ENCODE assay signal across 1 cellular context in the genomic region with DNA sequence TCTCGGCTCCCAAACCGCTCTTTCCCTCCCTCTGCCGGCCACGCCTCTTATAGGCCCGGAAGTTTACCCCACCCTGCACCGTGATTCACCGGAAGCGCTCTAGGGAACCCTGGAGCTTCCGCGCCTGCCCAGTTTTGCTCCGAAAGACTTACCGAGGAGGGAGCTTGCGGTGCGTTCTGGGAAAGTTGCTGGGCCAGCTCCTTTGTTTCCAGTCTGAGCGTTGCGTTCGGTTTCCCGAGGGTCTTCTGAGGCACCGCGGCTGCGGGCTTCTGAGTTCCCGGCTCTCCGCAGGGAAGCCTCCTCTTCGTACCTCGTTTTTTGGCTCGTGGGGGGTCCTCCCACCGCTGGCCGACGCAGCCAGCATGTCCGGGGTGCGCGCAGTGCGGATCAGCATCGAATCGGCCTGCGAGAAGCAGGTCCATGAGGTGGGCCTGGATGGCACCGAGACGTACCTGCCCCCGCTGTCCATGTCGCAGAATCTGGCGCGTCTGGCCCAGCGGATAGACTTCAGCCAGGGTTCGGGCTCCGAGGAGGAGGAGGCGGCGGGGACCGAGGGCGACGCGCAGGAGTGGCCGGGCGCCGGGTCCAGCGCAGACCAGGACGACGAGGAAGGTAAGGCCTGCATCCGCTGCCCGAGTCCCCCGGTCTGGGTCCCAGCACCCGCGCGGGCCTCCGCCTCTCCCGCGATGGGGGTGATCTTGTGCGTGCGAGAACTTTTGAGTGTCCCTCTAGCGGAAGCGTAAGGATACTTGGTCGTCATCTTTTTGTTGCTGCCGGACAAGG.
TF ChIP-seq lines count a peak whose summit lies in the region.

MED17 (plus strand) TSS at position 131 of the 783 bp plus-strand sequence; CDS start at position 363, 232 bp downstream.

TF ChIP-seq in K562, 482 proteins besides CTCF, POLR2A, EP300 and RAD21 (continued from another document and continues in another):
- TF ChIP-seq ETS1 (conservative IDR thresholded peaks at IDR 0.05; ENCODE audit: control insufficient read depth, low read depth, low read length) (no peak; the same call in 1 of the 2 replicates), ELF1 (tag; IDR thresholded peaks at IDR 0.05) (peak; percentile 77), C11orf30 (IDR thresholded peaks at IDR 0.05; ENCODE audit: low read depth) (no peak), CEBPZ (IDR thresholded peaks at IDR 0.05; ENCODE audit: borderline replicate concordance, low read depth, low read length) (no peak), CHD4 (IDR thresholded peaks at IDR 0.05; ENCODE audit: insufficient read depth, insufficient replicate concordance, low read depth, low read length, poor library complexity, severe bottlenecking) (no peak), ZNF740 (CRISPR knock-in tag; IDR thresholded peaks at IDR 0.05) (peak; percentile 80), ZNF740 (tag; IDR thresholded peaks at IDR 0.05) (no peak; a peak in 1 of 4 replicates), TRIM24 (IDR thresholded peaks at IDR 0.05) (no peak), STAG1 (CRISPR knock-in tag; IDR thresholded peaks at IDR 0.05; ENCODE audit: borderline replicate concordance) (no peak), NFE2 (IDR thresholded peaks at IDR 0.05; ENCODE audit: low read depth) (0 out of 2 replicates have a peak, but pooled peaks have one; percentile 1), ILK (tag; IDR thresholded peaks at IDR 0.05; ENCODE audit: borderline replicate concordance, low read depth) (no peak), PCBP2 (IDR thresholded peaks at IDR 0.05; ENCODE audit: low read depth, low read length, poor library complexity, severe bottlenecking) (no peak), ZBTB2 (IDR thresholded peaks at IDR 0.05) (no peak), ZNF780A (CRISPR knock-in tag; IDR thresholded peaks at IDR 0.05) (no peak), SREBF2 (CRISPR knock-in tag; IDR thresholded peaks at IDR 0.05) (no peak), NBN (IDR thresholded peaks at IDR 0.05; ENCODE audit: low read depth) (no peak), ZNF449 (CRISPR knock-in tag; IDR thresholded peaks at IDR 0.05) (no peak), IRF2 (CRISPR knock-in tag; IDR thresholded peaks at IDR 0.05) (no peak), ZC3H8 (IDR thresholded peaks at IDR 0.05) (no peak), SMARCA4 (IDR thresholded peaks at IDR 0.05) (0 out of 2 replicates have a peak, but pooled peaks have one; percentile 12), NFIC (IDR thresholded peaks at IDR 0.05) (no peak), NFIX (CRISPR knock-in tag; IDR thresholded peaks at IDR 0.05; ENCODE audit: low read depth) (no peak), TAF9B (IDR thresholded peaks at IDR 0.05; ENCODE audit: partially characterized antibody) (peak; percentile 79), ZNF507 (tag; conservative IDR thresholded peaks at IDR 0.05) (no peak), MBD2 (IDR thresholded peaks at IDR 0.05; ENCODE audit: borderline replicate concordance, low read depth) (peak; percentile 69; the same call in 1 of the 2 replicates), ZNF280A (IDR thresholded peaks at IDR 0.05; ENCODE audit: low read depth, partially characterized antibody) (no peak), ATF1 (CRISPR knock-in tag; IDR thresholded peaks at IDR 0.05) (no peak), ATF1 (tag; IDR thresholded peaks at IDR 0.05) (peak; percentile 71)
- TF ChIP-seq, protein P1, sequence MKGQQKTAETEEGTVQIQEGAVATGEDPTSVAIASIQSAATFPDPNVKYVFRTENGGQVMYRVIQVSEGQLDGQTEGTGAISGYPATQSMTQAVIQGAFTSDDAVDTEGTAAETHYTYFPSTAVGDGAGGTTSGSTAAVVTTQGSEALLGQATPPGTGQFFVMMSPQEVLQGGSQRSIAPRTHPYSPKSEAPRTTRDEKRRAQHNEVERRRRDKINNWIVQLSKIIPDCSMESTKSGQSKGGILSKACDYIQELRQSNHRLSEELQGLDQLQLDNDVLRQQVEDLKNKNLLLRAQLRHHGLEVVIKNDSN (CRISPR knock-in tag; IDR thresholded peaks at IDR 0.05) = 0 out of 2 replicates have a peak, but pooled peaks have one; percentile 19
- TF ChIP-seq, protein P2, sequence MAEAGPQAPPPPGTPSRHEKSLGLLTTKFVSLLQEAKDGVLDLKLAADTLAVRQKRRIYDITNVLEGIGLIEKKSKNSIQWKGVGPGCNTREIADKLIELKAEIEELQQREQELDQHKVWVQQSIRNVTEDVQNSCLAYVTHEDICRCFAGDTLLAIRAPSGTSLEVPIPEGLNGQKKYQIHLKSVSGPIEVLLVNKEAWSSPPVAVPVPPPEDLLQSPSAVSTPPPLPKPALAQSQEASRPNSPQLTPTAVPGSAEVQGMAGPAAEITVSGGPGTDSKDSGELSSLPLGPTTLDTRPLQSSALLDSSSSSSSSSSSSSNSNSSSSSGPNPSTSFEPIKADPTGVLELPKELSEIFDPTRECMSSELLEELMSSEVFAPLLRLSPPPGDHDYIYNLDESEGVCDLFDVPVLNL (CRISPR knock-in tag; IDR thresholded peaks at IDR 0.05; ENCODE audit: low read depth) = no peak
- TF ChIP-seq, protein P3, sequence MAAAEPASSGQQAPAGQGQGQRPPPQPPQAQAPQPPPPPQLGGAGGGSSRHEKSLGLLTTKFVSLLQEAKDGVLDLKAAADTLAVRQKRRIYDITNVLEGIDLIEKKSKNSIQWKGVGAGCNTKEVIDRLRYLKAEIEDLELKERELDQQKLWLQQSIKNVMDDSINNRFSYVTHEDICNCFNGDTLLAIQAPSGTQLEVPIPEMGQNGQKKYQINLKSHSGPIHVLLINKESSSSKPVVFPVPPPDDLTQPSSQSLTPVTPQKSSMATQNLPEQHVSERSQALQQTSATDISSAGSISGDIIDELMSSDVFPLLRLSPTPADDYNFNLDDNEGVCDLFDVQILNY (CRISPR knock-in tag; IDR thresholded peaks at IDR 0.05) = no peak
- TF ChIP-seq, protein P4, sequence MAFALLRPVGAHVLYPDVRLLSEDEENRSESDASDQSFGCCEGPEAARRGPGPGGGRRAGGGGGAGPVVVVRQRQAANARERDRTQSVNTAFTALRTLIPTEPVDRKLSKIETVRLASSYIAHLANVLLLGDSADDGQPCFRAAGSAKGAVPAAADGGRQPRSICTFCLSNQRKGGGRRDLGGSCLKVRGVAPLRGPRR (CRISPR knock-in tag; IDR thresholded peaks at IDR 0.05) = no peak
- TF ChIP-seq, protein P5, sequence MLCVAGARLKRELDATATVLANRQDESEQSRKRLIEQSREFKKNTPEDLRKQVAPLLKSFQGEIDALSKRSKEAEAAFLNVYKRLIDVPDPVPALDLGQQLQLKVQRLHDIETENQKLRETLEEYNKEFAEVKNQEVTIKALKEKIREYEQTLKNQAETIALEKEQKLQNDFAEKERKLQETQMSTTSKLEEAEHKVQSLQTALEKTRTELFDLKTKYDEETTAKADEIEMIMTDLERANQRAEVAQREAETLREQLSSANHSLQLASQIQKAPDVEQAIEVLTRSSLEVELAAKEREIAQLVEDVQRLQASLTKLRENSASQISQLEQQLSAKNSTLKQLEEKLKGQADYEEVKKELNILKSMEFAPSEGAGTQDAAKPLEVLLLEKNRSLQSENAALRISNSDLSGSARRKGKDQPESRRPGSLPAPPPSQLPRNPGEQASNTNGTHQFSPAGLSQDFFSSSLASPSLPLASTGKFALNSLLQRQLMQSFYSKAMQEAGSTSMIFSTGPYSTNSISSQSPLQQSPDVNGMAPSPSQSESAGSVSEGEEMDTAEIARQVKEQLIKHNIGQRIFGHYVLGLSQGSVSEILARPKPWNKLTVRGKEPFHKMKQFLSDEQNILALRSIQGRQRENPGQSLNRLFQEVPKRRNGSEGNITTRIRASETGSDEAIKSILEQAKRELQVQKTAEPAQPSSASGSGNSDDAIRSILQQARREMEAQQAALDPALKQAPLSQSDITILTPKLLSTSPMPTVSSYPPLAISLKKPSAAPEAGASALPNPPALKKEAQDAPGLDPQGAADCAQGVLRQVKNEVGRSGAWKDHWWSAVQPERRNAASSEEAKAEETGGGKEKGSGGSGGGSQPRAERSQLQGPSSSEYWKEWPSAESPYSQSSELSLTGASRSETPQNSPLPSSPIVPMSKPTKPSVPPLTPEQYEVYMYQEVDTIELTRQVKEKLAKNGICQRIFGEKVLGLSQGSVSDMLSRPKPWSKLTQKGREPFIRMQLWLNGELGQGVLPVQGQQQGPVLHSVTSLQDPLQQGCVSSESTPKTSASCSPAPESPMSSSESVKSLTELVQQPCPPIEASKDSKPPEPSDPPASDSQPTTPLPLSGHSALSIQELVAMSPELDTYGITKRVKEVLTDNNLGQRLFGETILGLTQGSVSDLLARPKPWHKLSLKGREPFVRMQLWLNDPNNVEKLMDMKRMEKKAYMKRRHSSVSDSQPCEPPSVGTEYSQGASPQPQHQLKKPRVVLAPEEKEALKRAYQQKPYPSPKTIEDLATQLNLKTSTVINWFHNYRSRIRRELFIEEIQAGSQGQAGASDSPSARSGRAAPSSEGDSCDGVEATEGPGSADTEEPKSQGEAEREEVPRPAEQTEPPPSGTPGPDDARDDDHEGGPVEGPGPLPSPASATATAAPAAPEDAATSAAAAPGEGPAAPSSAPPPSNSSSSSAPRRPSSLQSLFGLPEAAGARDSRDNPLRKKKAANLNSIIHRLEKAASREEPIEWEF (CRISPR knock-in tag; IDR thresholded peaks at IDR 0.05) = no peak
